In the genomic region with DNA sequence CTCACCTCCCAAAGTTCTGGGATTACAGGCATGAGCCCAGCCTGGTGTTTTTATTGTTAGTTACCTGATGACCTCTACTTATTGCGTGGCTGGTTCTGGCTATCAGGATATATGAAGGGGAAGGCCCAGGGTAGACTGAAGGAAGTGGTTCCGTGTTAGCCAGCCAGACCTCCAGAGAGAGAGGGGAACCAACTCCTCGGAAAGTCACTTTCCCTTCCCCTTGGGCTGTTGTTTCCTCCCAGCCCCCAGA, we compare ENCODE assay signal across 9 cellular contexts. TPM values are rescaled to one million over a fixed set of nuclear protein-coding genes. Genes with fewer than 3 reads are reported as not detected.
DNase-seq lines count a peak whose midpoint lies in the region; ATAC-seq and TF ChIP-seq lines count a peak whose summit lies in the region.
"Had no signal": no experiment of that assay in that cellular context is flagged by ENCODE, and none has a peak within 500 bp of the region (broad histone marks: within the 10 kb centered on the region; RNA-seq: fewer than 3 reads in every experiment).

No MANE protein-coding gene starts in this region.

- H3K27me3 ChIP-seq in effector memory CD4-positive, alpha-beta T cell (replicated peaks; ENCODE audit: control insufficient read depth, insufficient read depth, low read length, poor library complexity, severe bottlenecking) = no peaks in the 10 kb centered on the region
- H3K27me3 ChIP-seq in PC-9 (ENCODE audit: insufficient read depth, low read depth) (peaks cover 50% of the 10 kb centered on the region), neuronal stem cell (ENCODE audit: control insufficient read depth in 3 of 3, insufficient read depth in 3 of 3, low read depth in 1 of 3, low read length in 3 of 3) (peaks cover 2 to 49% (median 37%) of the 10 kb centered on the region in 3 experiments)

- H3K4me2 ChIP-seq in PC-9 (no peak overlapping the region), neuronal stem cell (ENCODE audit: insufficient read depth, low read length, poor library complexity, severe bottlenecking) (no peak overlapping the region)

- H2AK5ac ChIP-seq in neuronal stem cell (ENCODE audit: low read depth, low read length) = no peak overlapping the region

- peak overlapping the region; percentile 84 to 89 for H3K4me3 Mint-ChIP-seq in activated T-cell treated with anti-CD3 and anti-CD28 coated beads, Interleukin-2, amount 50 U/mL, for 72 hours
- H3K4me3 Mint-ChIP-seq in stimulated activated naive CD8-positive, alpha-beta T cell treated with anti-CD3 and anti-CD28 coated beads, Interleukin-15, amount 100 ng/mL, for 72 hours = peak overlapping the region; percentile 83 to 89

- no peak overlapping the region for H3K23ac ChIP-seq in neuronal stem cell (ENCODE audit: low read depth, low read length, poor library complexity)

- no CpG with 5 or more reads among the region's 3 CpGs for WGBS in neuronal stem cell (ENCODE audit: extremely low coverage in 2 of 2, insufficient read length in 2 of 2, insufficient replicate concordance in 1 of 2), 2 donors

- H3K4me3 ChIP-seq in effector memory CD4-positive, alpha-beta T cell (ENCODE audit: insufficient read depth, low read depth, low read length, poor library complexity, severe bottlenecking) = no peak overlapping the region
- H3K4me3 ChIP-seq in PC-9 (no peak overlapping the region), neuronal stem cell (ENCODE audit: low read length in 2 of 2) (no peak overlapping the region)

- H3K79me2 ChIP-seq in PC-9 (ENCODE audit: low read depth) = no peaks in the 10 kb centered on the region

- H3K79me1 ChIP-seq in neuronal stem cell (ENCODE audit: low read depth, low read length) = no peaks in the 10 kb centered on the region

- no peak overlapping the region for H3K14ac ChIP-seq in neuronal stem cell (ENCODE audit: low read length)

- no peak overlapping the region for H3K18ac ChIP-seq in neuronal stem cell (ENCODE audit: low read length)

- no peak overlapping the region for H2BK120ac ChIP-seq in neuronal stem cell (ENCODE audit: low read depth, low read length)

- no peak overlapping the region for H2BK12ac ChIP-seq in neuronal stem cell (ENCODE audit: low read length)

- H3K27ac Mint-ChIP-seq in activated T-cell treated with anti-CD3 and anti-CD28 coated beads, Interleukin-2, amount 50 U/mL, for 72 hours = peak overlapping the region; percentile 95
- H3K27ac Mint-ChIP-seq in stimulated activated naive CD8-positive, alpha-beta T cell treated with anti-CD3 and anti-CD28 coated beads, Interleukin-15, amount 100 ng/mL, for 72 hours = peak overlapping the region; percentile 97 to 98

- DNase-seq in activated T-cell treated with anti-CD3 and anti-CD28 coated beads, Interleukin-2, amount 50 U/mL, for 72 hours = peak in 1 of 2 donors; percentile 31
- no peak for DNase-seq in activated T-cell treated with anti-CD3 and anti-CD28 coated beads, Interleukin-2, amount 50 U/mL, for 1 hour
- DNase-seq in effector memory CD4-positive, alpha-beta T cell = no peak
- peak in 1 of 2 donors; percentile 56 for DNase-seq in stimulated activated naive CD8-positive, alpha-beta T cell treated with anti-CD3 and anti-CD28 coated beads, Interleukin-15, amount 100 ng/mL, for 72 hours
- DNase-seq in PC-9 (no peak), RWPE1 (ENCODE audit: low spot score) (no peak), neuronal stem cell (ENCODE audit: low spot score) (no peak)

- POLR2A ChIA-PET in PC-9 (lab: Charles Lee; ENCODE audit: unreplicated experiment) (no interaction called here), RWPE1 (lab: Yijun Ruan, JAX; ENCODE audit: low non-redundant PET) (no interaction called here)

- H4K91ac ChIP-seq in neuronal stem cell (ENCODE audit: low read depth, low read length, poor library complexity) = no peak overlapping the region

- H2BK5ac ChIP-seq in neuronal stem cell (ENCODE audit: low read length) = no peak overlapping the region

- peaks cover 53% of the 10 kb centered on the region for H3K4me1 Mint-ChIP-seq in activated T-cell treated with anti-CD3 and anti-CD28 coated beads, Interleukin-2, amount 50 U/mL, for 72 hours (ENCODE audit: low read depth)
- H3K4me1 Mint-ChIP-seq in stimulated activated naive CD8-positive, alpha-beta T cell treated with anti-CD3 and anti-CD28 coated beads, Interleukin-15, amount 100 ng/mL, for 72 hours = peaks cover 55% of the 10 kb centered on the region

- H4K8ac ChIP-seq in neuronal stem cell (ENCODE audit: low read depth, low read length) = no peak overlapping the region

- peaks cover 14 to 19% of the 10 kb centered on the region in 2 donors for H3K36me3 Mint-ChIP-seq in activated T-cell treated with anti-CD3 and anti-CD28 coated beads, Interleukin-2, amount 50 U/mL, for 72 hours (ENCODE audit: insufficient read depth in 2 of 2)

- H3K27ac ChIP-seq in KOPT-K1 (ENCODE audit: low read depth, low read length, poor library complexity, severe bottlenecking) (peak overlapping the region; percentile 100), PC-9 (no peak overlapping the region), RWPE1 (no peak overlapping the region), neuronal stem cell (replicated peaks; ENCODE audit: low read length) (no peak overlapping the region)
- peak overlapping the region; percentile 92 for H3K27ac ChIP-seq in effector memory CD4-positive, alpha-beta T cell (ENCODE audit: insufficient read depth, low read length, poor library complexity, severe bottlenecking)

- CTCF ChIA-PET in PC-9 (lab: Charles Lee) = no interaction called here
- CTCF ChIA-PET in RWPE1 (lab: Yijun Ruan, JAX) = no interaction called here

- no peaks in the 10 kb centered on the region; the same call in 1 of the 2 replicates for H3K36me3 ChIP-seq in KOPT-K1 (ENCODE audit: insufficient read depth, low read length)
- no peaks in the 10 kb centered on the region for H3K36me3 ChIP-seq in effector memory CD4-positive, alpha-beta T cell (ENCODE audit: control insufficient read depth, insufficient read depth, low read length)
- no peaks in the 10 kb centered on the region for H3K36me3 ChIP-seq in PC-9 (ENCODE audit: low read depth)
- H3K36me3 ChIP-seq in neuronal stem cell (replicated peaks in 1 of 2; ENCODE audit: control insufficient read depth in 2 of 2, insufficient read depth in 2 of 2, low read length in 2 of 2) = no peaks in the 10 kb centered on the region

- H2AFZ ChIP-seq in PC-9 = no peak overlapping the region
- H2AFZ ChIP-seq in neuronal stem cell (ENCODE audit: low read length) = no peak overlapping the region

- peak; percentile 3 to 7 for ATAC-seq in activated T-cell treated with anti-CD3 and anti-CD28 coated beads, Interleukin-2, amount 50 U/mL, for 72 hours (replicated peaks in 1 of 2)
- ATAC-seq in stimulated activated naive CD8-positive, alpha-beta T cell treated with anti-CD3 and anti-CD28 coated beads, Interleukin-15, amount 100 ng/mL, for 72 hours = peak; percentile 44
- ATAC-seq: HCT116 had no signal

- H3K9me3 ChIP-seq in KOPT-K1 (ENCODE audit: insufficient read depth, low read length, poor library complexity, severe bottlenecking) = peaks cover 4% of the 10 kb centered on the region
- H3K9me3 ChIP-seq in effector memory CD4-positive, alpha-beta T cell (ENCODE audit: control insufficient read depth, low read length) = no peaks in the 10 kb centered on the region
- no peaks in the 10 kb centered on the region for H3K9me3 ChIP-seq in PC-9 (ENCODE audit: insufficient read depth, low read depth)
- H3K9me3 ChIP-seq in neuronal stem cell (replicated peaks in 1 of 2; ENCODE audit: control insufficient read depth in 2 of 2, insufficient read depth in 1 of 2, low read depth in 1 of 2, low read length in 2 of 2) = peaks cover 0 to 10% of the 10 kb centered on the region in 2 donors

- no peak overlapping the region for H2BK15ac ChIP-seq in neuronal stem cell (ENCODE audit: low read length)

- no peaks in the 10 kb centered on the region for H3K27me3 Mint-ChIP-seq in activated T-cell treated with anti-CD3 and anti-CD28 coated beads, Interleukin-2, amount 50 U/mL, for 72 hours (ENCODE audit: low read depth)
- H3K27me3 Mint-ChIP-seq in stimulated activated naive CD8-positive, alpha-beta T cell treated with anti-CD3 and anti-CD28 coated beads, Interleukin-15, amount 100 ng/mL, for 72 hours = no peaks in the 10 kb centered on the region

- intact Hi-C loops in PC-9 (cut with micrococcal nuclease; ENCODE audit: unreplicated experiment) = no loop called here

- H3K4me1 ChIP-seq in effector memory CD4-positive, alpha-beta T cell (ENCODE audit: control insufficient read depth, insufficient read depth, low read length, poor library complexity, severe bottlenecking) = peaks cover 30% of the 10 kb centered on the region
- no peaks in the 10 kb centered on the region for H3K4me1 ChIP-seq in PC-9 (replicated peaks; ENCODE audit: insufficient read depth)
- peaks cover 0 to 2% of the 10 kb centered on the region in 2 donors for H3K4me1 ChIP-seq in neuronal stem cell (ENCODE audit: control insufficient read depth in 2 of 2, insufficient read depth in 1 of 2, low read depth in 1 of 2, low read length in 2 of 2)

- no peaks in the 10 kb centered on the region for H3K9me2 ChIP-seq in PC-9 (ENCODE audit: insufficient read depth)

- H3F3A ChIP-seq in PC-9 (ENCODE audit: insufficient read depth, low read depth) = peaks cover 6% of the 10 kb centered on the region; the same call in 1 of the 2 replicates

- no peak overlapping the region for H3K9ac ChIP-seq in neuronal stem cell (ENCODE audit: low read depth, low read length, poor library complexity)

- no peak for TF ChIP-seq CTCF in PC-9 (conservative IDR thresholded peaks at IDR 0.05)
- no peak for TF ChIP-seq CTCF in RWPE1 (conservative IDR thresholded peaks at IDR 0.05; ENCODE audit: low read depth)

- BruUV-seq in PC-9 (replicated peaks; lab: Mats Ljungman, UMichigan) = no TSS peak

- no peak overlapping the region for H3K4ac ChIP-seq in neuronal stem cell (ENCODE audit: low read length)

- H4K20me1 ChIP-seq in PC-9 (ENCODE audit: insufficient read depth) = no peaks in the 10 kb centered on the region

- H3K9me3 Mint-ChIP-seq in activated T-cell treated with anti-CD3 and anti-CD28 coated beads, Interleukin-2, amount 50 U/mL, for 72 hours = peaks cover 5 to 6% of the 10 kb centered on the region in 2 donors
- H3K9me3 Mint-ChIP-seq in stimulated activated naive CD8-positive, alpha-beta T cell treated with anti-CD3 and anti-CD28 coated beads, Interleukin-15, amount 100 ng/mL, for 72 hours = peaks cover 15% of the 10 kb centered on the region in 2 donors

RNA-seq across cellular contexts. Expression of a gene that starts 2.5 kb away (rescaled TPM):
- 10 to 100 TPM; 62.0 to 69.5 TPM for total RNA-seq in activated T-cell treated with anti-CD3 and anti-CD28 coated beads, Interleukin-2, amount 50 U/mL, for 72 hours
- total RNA-seq in PC-9 (2021) = not detected in 2 replicates
- polyA plus RNA-seq in neuronal stem cell (2013, experiment 1 of 2) = 0.22 TPM
- polyA plus RNA-seq in neuronal stem cell (2013, experiment 2 of 2) = 0.15 TPM

Comparison
In these comparisons a context has a peak if more than half of its experiments do, and no peak if none do; other contexts are left out.
1. H3K27ac ChIP-seq: peak in KOPT-K1 (single experiment) and effector memory CD4-positive, alpha-beta T cell (single experiment); none in PC-9 (single experiment), RWPE1 (single experiment) and neuronal stem cell (single experiment).
2. RNA of a gene that starts 2.5 kb away (total RNA-seq): 62.0 to 69.5 TPM in activated T-cell treated with anti-CD3 and anti-CD28 coated beads, Interleukin-2, amount 50 U/mL, for 72 hours; not detected in PC-9; every median in the first group is over 10 times any median in the second.